Comparison of ENCODE assay signal across 8 cellular contexts in the genomic region with DNA sequence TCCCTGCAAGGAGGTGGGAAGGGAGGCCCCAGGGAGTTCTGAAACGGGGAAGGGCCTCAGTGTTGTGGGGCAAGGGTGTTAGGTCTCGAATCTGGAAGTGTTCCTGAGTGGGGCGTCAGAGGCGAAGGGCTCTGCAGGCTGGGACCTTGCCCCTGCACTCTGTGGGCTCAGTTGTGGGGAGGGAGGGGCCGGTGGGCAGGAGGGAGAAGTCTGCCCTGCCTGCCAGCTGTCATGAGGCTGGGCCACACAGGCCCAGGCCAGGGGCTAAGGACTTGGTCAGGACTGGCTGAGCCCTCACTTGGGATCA. TPM values are rescaled to one million over a fixed set of nuclear protein-coding genes. Genes with fewer than 3 reads are reported as not detected.
DNase-seq lines count a peak whose midpoint lies in the region; ATAC-seq and TF ChIP-seq lines count a peak whose summit lies in the region.

A gene (plus strand): TSS at position 59 of the 307 bp plus-strand sequence. CDS start 689 bp downstream, outside the sequence.

- ATAC-seq in naive B cell (ENCODE audit: low read depth in 2 of 2): peak in 1 of 2 donors; percentile 10
- ATAC-seq in GM18520 (IDR thresholded peaks at IDR 0.05; ENCODE audit: unreplicated experiment): no peak
- no peak for ATAC-seq in GM19324 (IDR thresholded peaks at IDR 0.05; ENCODE audit: low FRiP score, unreplicated experiment)
- no peak for ATAC-seq in HG02870 (IDR thresholded peaks at IDR 0.05; ENCODE audit: unreplicated experiment)

- intact Hi-C loops in CD14-positive monocyte (cut with micrococcal nuclease): no loop called here

- H3K9ac ChIP-seq in HUES6 (ENCODE audit: low read length): peak within 1 kb of the TSS; percentile 4

- DNase-seq in CD14-positive monocyte (ENCODE audit: low spot score) (no peak), dermis microvascular lymphatic vessel endothelial cell (ENCODE audit: low read depth in 2 of 2) (no peak), naive B cell (no peak)
- no peak for DNase-seq in stimulated activated CD4-positive, alpha-beta T cell treated with anti-CD3 and anti-CD28 coated beads, Interleukin-4, amount 100 ng/mL, for 1 hour

- H3K27ac ChIP-seq in HUES6 (ENCODE audit: low read depth, low read length): no peak within 1 kb of the TSS

- H3K27ac Mint-ChIP-seq in CD14-positive monocyte: peak within 1 kb of the TSS in 5 of 7 donors; percentile 30 to 81 (median 40)
- H3K27ac Mint-ChIP-seq in naive B cell: peak within 1 kb of the TSS in 2 of 6 donors; percentile 36 to 83

- H3K4me3 ChIP-seq in HUES6 (ENCODE audit: low read depth, low read length): peak within 1 kb of the TSS; percentile 62

- H3K4me1 ChIP-seq in HUES6 (ENCODE audit: control insufficient read depth, insufficient read depth, low read length): peaks cover 49% of the 10 kb centered on the region

- peaks cover 61% of the 10 kb centered on the region for H3K4me1 Mint-ChIP-seq in CD14-positive monocyte
- H3K4me1 Mint-ChIP-seq in naive B cell: peaks cover 29 to 48% (median 31%) of the 10 kb centered on the region in 3 donors

- H3K27me3 Mint-ChIP-seq in CD14-positive monocyte (ENCODE audit: low read depth in 3 of 3) (peaks cover 47 to 59% (median 53%) of the 10 kb centered on the region in 3 donors), naive B cell (peaks cover 11 to 43% (median 29%) of the 10 kb centered on the region in 3 donors)

- H3K9me3 ChIP-seq in HUES6 (ENCODE audit: control insufficient read depth, insufficient read depth, low read depth, low read length): no peaks in the 10 kb centered on the region

- peaks cover 75% of the 10 kb centered on the region for H3K27me3 ChIP-seq in HUES6 (ENCODE audit: control insufficient read depth, insufficient read depth, low read length)

- no peak for TF ChIP-seq CTCF in CD14-positive monocyte (IDR thresholded peaks at IDR 0.05)

- H3K36me3 ChIP-seq in HUES6 (ENCODE audit: control insufficient read depth, insufficient read depth, low read length): peaks cover 8% of the 10 kb centered on the region; the same call in 1 of the 2 replicates

- peak within 1 kb of the TSS; percentile 81 to 92 for H3K4me3 Mint-ChIP-seq in CD14-positive monocyte
- peak within 1 kb of the TSS; percentile 77 to 93 (median 86) for H3K4me3 Mint-ChIP-seq in naive B cell

- peaks cover 28 to 30% of the 10 kb centered on the region in 2 donors for H3K36me3 Mint-ChIP-seq in CD14-positive monocyte
- peaks cover 0 to 7% of the 10 kb centered on the region in 2 donors for H3K36me3 Mint-ChIP-seq in naive B cell

- H3K9me3 Mint-ChIP-seq in CD14-positive monocyte (peaks cover 0 to 18% (median 1%) of the 10 kb centered on the region in 7 donors), naive B cell (no peaks in the 10 kb centered on the region)

RNA-seq across cellular contexts. Expression of the gene that starts here (rescaled TPM):
- 1 to 10 TPM; 1.0 to 1.4 TPM for polyA plus RNA-seq in CD14-positive monocyte
- total RNA-seq in dermis microvascular lymphatic vessel endothelial cell: 12.1 and 16.9 TPM in 2 replicates
- under 1 TPM in 3 of 6 donors, not detected in 3; 0.41 to 1.00 (median 0.55) TPM for polyA plus RNA-seq in naive B cell (ENCODE audit: low read depth in 6 of 6)
